8 cellular contexts compared by ENCODE assay signal in the genomic region with DNA sequence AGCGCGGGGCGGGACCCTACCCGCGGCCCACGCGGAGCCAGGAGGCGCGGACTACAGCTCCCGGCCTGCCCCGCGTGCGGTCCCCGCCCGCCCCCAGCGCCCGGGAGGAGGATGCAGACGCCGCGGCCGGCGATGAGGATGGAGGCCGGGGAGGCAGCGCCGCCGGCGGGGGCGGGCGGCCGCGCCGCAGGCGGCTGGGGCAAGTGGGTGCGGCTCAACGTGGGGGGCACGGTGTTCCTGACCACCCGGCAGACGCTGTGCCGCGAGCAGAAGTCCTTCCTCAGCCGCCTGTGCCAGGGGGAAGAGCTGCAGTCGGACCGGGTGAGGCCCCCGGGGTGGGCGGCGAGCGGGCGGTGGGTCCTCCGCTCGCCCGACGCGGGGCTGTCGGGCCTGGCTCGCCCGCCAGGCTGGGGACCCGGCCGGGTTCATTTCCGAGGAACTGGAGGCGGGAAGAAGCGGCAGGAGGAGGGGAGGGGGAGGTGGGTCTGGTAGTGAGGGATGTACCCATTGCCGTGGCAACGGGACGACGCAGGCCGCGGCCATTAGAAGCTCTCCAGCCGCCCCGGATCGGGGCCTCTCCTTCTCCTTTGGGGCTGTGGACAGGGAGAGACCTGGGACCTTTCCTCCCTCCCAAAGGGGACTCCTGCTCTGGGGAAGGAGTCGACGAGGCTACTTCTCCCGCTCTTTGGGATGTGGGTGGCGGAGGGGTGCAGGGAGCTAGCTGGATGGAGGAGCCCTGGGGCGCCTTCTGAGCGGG. TPM values are rescaled to one million over a fixed set of nuclear protein-coding genes. Genes with fewer than 3 reads are reported as not detected.
DNase-seq lines count a peak whose midpoint lies in the region; ATAC-seq, FAIRE-seq and TF ChIP-seq lines count a peak whose summit lies in the region.

A gene with protein sequence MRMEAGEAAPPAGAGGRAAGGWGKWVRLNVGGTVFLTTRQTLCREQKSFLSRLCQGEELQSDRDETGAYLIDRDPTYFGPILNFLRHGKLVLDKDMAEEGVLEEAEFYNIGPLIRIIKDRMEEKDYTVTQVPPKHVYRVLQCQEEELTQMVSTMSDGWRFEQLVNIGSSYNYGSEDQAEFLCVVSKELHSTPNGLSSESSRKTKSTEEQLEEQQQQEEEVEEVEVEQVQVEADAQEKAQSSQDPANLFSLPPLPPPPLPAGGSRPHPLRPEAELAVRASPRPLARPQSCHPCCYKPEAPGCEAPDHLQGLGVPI (plus strand): TSS at position 114 of the 757 bp plus-strand sequence. CDS start 19 bp downstream, at position 133.

- H3K79me2 ChIP-seq in GM23338 (replicated peaks; ENCODE audit: insufficient read depth) (no peaks in the 10 kb centered on the region), HepG2 (ENCODE audit: insufficient read depth, low read length) (no peaks in the 10 kb centered on the region)

- H4K20me1 ChIP-seq in GM23338 (replicated peaks; ENCODE audit: insufficient read depth) (0 out of 2 replicates have a peak, but pooled peaks cover 4% of the 10 kb centered on the region), HepG2 (ENCODE audit: insufficient read depth, low read length) (no peaks in the 10 kb centered on the region)

- BruUV-seq in Calu3 (replicated peaks; lab: Mats Ljungman, UMichigan) (no TSS peak), HepG2 (replicated peaks; lab: Mats Ljungman, UMichigan) (no TSS peak)

- no peak for TF ChIP-seq RAD21 in HepG2 (CRISPR knock-in tag; IDR thresholded peaks at IDR 0.05)

- 0 out of 2 replicates have a peak within 1 kb of the TSS, but pooled peaks have one; percentile 29 for H3K9ac ChIP-seq in HepG2 (ENCODE audit: insufficient read depth, low read depth, low read length)

- no peak for TF ChIP-seq POLR2A in HepG2 (IDR thresholded peaks at IDR 0.05; ENCODE audit: insufficient read depth in 1 of 2, low read depth in 2 of 2, low read length in 2 of 2)

- ATAC-seq in GM23338: peak; percentile 95
- peak; percentile 86 for ATAC-seq in HepG2
- no peak for ATAC-seq in HG03378 (IDR thresholded peaks at IDR 0.05; ENCODE audit: unreplicated experiment)

- H3K4me1 ChIP-seq in GM23338 (ENCODE audit: insufficient read depth) (peaks cover 3% of the 10 kb centered on the region; the same call in 1 of the 2 replicates), HepG2 (ENCODE audit: insufficient read depth, low read length) (peaks cover 50% of the 10 kb centered on the region)

- no peaks in the 10 kb centered on the region; the same call in 1 of the 2 replicates for H3K36me3 ChIP-seq in GM23338 (ENCODE audit: insufficient read depth)
- no peaks in the 10 kb centered on the region; a peak in 1 of 5 replicates for H3K36me3 ChIP-seq in HepG2 (replicated peaks in 1 of 2; ENCODE audit: control insufficient read depth in 1 of 2, insufficient read depth in 2 of 2, low read length in 2 of 2)

- H3K27me3 ChIP-seq in GM23338 (ENCODE audit: insufficient read depth) (peaks cover 4% of the 10 kb centered on the region; the same call in 1 of the 2 replicates), HepG2 (ENCODE audit: control insufficient read depth in 1 of 2, insufficient read depth in 2 of 2, low read length in 2 of 2) (peaks cover 0 to 13% of the 10 kb centered on the region in 2 experiments; a peak in 2 of 5 replicates)

- no peak within 1 kb of the TSS for H3K27ac ChIP-seq in GM23338 (ENCODE audit: low read depth)
- H3K27ac ChIP-seq in HepG2 (ENCODE audit: extremely low read length, insufficient read depth, low read length): no peak within 1 kb of the TSS

- in situ Hi-C loops in HepG2 (cut with HindIII; ENCODE audit: extremely low pct_ligation_motif_present, low pct_unique_long_range_greater_than_20kb): no loop called here

- DNase-seq in Calu3 (peak; percentile 79), GM23338 (ENCODE audit: low spot score) (peak; percentile 79), NCI-H1694 (lab: John Stamatoyannopoulos, UW) (peak; percentile 17), HepG2 (ENCODE audit: low spot score) (no peak)
- peak; percentile 78 for DNase-seq in activated CD4-positive, alpha-beta T cell treated with anti-CD3 and anti-CD28 coated beads, Interleukin-2, amount 10 ng/mL, durations not matched to agents 7 days and 5 days
- peak; percentile 71 for DNase-seq in stimulated activated CD4-positive, alpha-beta T cell treated with anti-CD3 and anti-CD28 coated beads, Interleukin-2, amount 100 ng/mL, for 4 hours (ENCODE audit: low read depth)

- H3K27ac Mint-ChIP-seq in Calu3 (ENCODE audit: unreplicated experiment) (peak within 1 kb of the TSS; percentile 64), GM23338 (no peak within 1 kb of the TSS)
- peak within 1 kb of the TSS; percentile 78 for H3K27ac Mint-ChIP-seq in activated CD4-positive, alpha-beta T cell treated with anti-CD3 and anti-CD28 coated beads, Interleukin-2, amount 10 ng/mL, durations not matched to agents 7 days and 5 days
- peak within 1 kb of the TSS; percentile 91 for H3K27ac Mint-ChIP-seq in dendritic cell treated with granulocyte-macrophage colony-stimulating factor and Interleukin-4, amounts not matched to agents 40 ng/mL and 50 ng/mL, for 4 days

- no peaks in the 10 kb centered on the region for H3K9me2 ChIP-seq in GM23338 (ENCODE audit: insufficient read depth)

- H3K4me3 ChIP-seq in GM23338 (peak within 1 kb of the TSS; percentile 87), HepG2 (replicated peaks in 1 of 3; ENCODE audit: insufficient read depth in 1 of 3, low read depth in 2 of 3, low read length in 3 of 3) (peak within 1 kb of the TSS; percentile 51 to 71 (median 54))

- CTCF ChIA-PET in Calu3 (lab: Charles Lee): interaction anchor here (0.5 to 1.4 kb wide), 4 partner anchors 19 to 187 kb away, joined by 3 to 6 read pairs (median 4); no protein-coding TSS in a partner anchor
- CTCF ChIA-PET in activated CD4-positive, alpha-beta T cell treated with anti-CD3 and anti-CD28 coated beads, Interleukin-2, amount 10 ng/mL, durations not matched to agents 7 days and 5 days (lab: Charles Lee): interaction anchor here (0.9 to 2.3 kb wide), 11 partner anchors 8 to 270 kb away, joined by 3 to 6 read pairs (median 3); a partner anchor contains a TSS
- CTCF ChIA-PET in HepG2 (lab: Yijun Ruan, JAX; ENCODE audit: low intra/inter-chr PET ratio, low total read pairs): no interaction called here

- H3K9me3 ChIP-seq in HepG2 (ENCODE audit: low read length): no peaks in the 10 kb centered on the region

- TF ChIP-seq EP300 in HepG2 (IDR thresholded peaks at IDR 0.05; ENCODE audit: low read depth in 2 of 2, low read length in 2 of 2): no peak
- TF ChIP-seq EP300 in HepG2 (CRISPR knock-in tag; IDR thresholded peaks at IDR 0.05; ENCODE audit: borderline replicate concordance): no peak

- H3F3A ChIP-seq in GM23338 (replicated peaks; ENCODE audit: low read depth): no peaks in the 10 kb centered on the region

- H3K36me3 Mint-ChIP-seq in Calu3 (ENCODE audit: insufficient read depth, unreplicated experiment) (peaks cover 6% of the 10 kb centered on the region), GM23338 (ENCODE audit: low read depth) (peaks cover 5% of the 10 kb centered on the region; the same call in 1 of the 3 replicates)
- H3K36me3 Mint-ChIP-seq in activated CD4-positive, alpha-beta T cell treated with anti-CD3 and anti-CD28 coated beads, Interleukin-2, amount 10 ng/mL, durations not matched to agents 7 days and 5 days (ENCODE audit: low read depth): no peaks in the 10 kb centered on the region
- peaks cover 48% of the 10 kb centered on the region for H3K36me3 Mint-ChIP-seq in dendritic cell treated with granulocyte-macrophage colony-stimulating factor and Interleukin-4, amounts not matched to agents 40 ng/mL and 50 ng/mL, for 4 days (ENCODE audit: low read depth)

- H3K4me2 ChIP-seq in GM23338 (peak within 1 kb of the TSS; percentile 91), HepG2 (ENCODE audit: low read depth, low read length) (peak within 1 kb of the TSS; percentile 76)

- intact Hi-C loops in Calu3 (cut with micrococcal nuclease; ENCODE audit: unreplicated experiment): no loop called here
- intact Hi-C loops in dendritic cell treated with granulocyte-macrophage colony-stimulating factor and Interleukin-4, amounts not matched to agents 40 ng/mL and 50 ng/mL, for 4 days (cut with micrococcal nuclease): loop anchor here (2.0 kb wide), 1 partner anchor 33 kb away; a partner anchor contains a TSS
- intact Hi-C loops in HepG2 (cut with micrococcal nuclease; ENCODE audit: unreplicated experiment): no loop called here

- H3K27me3 Mint-ChIP-seq in Calu3 (ENCODE audit: unreplicated experiment) (no peaks in the 10 kb centered on the region), GM23338 (ENCODE audit: insufficient read depth, low read depth, poor library complexity) (peaks cover 11% of the 10 kb centered on the region)
- H3K27me3 Mint-ChIP-seq in activated CD4-positive, alpha-beta T cell treated with anti-CD3 and anti-CD28 coated beads, Interleukin-2, amount 10 ng/mL, durations not matched to agents 7 days and 5 days: no peaks in the 10 kb centered on the region
- H3K27me3 Mint-ChIP-seq in dendritic cell treated with granulocyte-macrophage colony-stimulating factor and Interleukin-4, amounts not matched to agents 40 ng/mL and 50 ng/mL, for 4 days: no peaks in the 10 kb centered on the region

- H3K4me3 Mint-ChIP-seq in Calu3 (ENCODE audit: low read depth, unreplicated experiment) (peak within 1 kb of the TSS; percentile 63), GM23338 (peak within 1 kb of the TSS; percentile 81)
- peak within 1 kb of the TSS; percentile 78 for H3K4me3 Mint-ChIP-seq in activated CD4-positive, alpha-beta T cell treated with anti-CD3 and anti-CD28 coated beads, Interleukin-2, amount 10 ng/mL, durations not matched to agents 7 days and 5 days
- H3K4me3 Mint-ChIP-seq in dendritic cell treated with granulocyte-macrophage colony-stimulating factor and Interleukin-4, amounts not matched to agents 40 ng/mL and 50 ng/mL, for 4 days: peak within 1 kb of the TSS; percentile 79

- H3K9me3 Mint-ChIP-seq in Calu3 (ENCODE audit: low read depth, unreplicated experiment) (no peaks in the 10 kb centered on the region), GM23338 (no peaks in the 10 kb centered on the region)
- no peaks in the 10 kb centered on the region for H3K9me3 Mint-ChIP-seq in activated CD4-positive, alpha-beta T cell treated with anti-CD3 and anti-CD28 coated beads, Interleukin-2, amount 10 ng/mL, durations not matched to agents 7 days and 5 days
- H3K9me3 Mint-ChIP-seq in dendritic cell treated with granulocyte-macrophage colony-stimulating factor and Interleukin-4, amounts not matched to agents 40 ng/mL and 50 ng/mL, for 4 days: no peaks in the 10 kb centered on the region

- 19% methylated on average over 12 of the region's 76 CpGs for WGBS in HepG2 (ENCODE audit: low lambda C conversion rate)

- TF ChIP-seq CTCF in Calu3 (IDR thresholded peaks at IDR 0.05; ENCODE audit: unreplicated experiment) (no peak), GM23338 (conservative IDR thresholded peaks at IDR 0.05; ENCODE audit: low read depth in 2 of 2) (no peak), HepG2 (CRISPR knock-in tag; IDR thresholded peaks at IDR 0.05) (no peak)

- POLR2A ChIA-PET in activated CD4-positive, alpha-beta T cell treated with anti-CD3 and anti-CD28 coated beads, Interleukin-2, amount 10 ng/mL, durations not matched to agents 7 days and 5 days (lab: Charles Lee): interaction anchor here (0.8 kb wide), 1 partner anchor 28 kb away, joined by 3 read pairs; no protein-coding TSS in a partner anchor
- POLR2A ChIA-PET in HepG2 (lab: Yijun Ruan, JAX): interaction anchor here (0.7 to 3.4 kb wide), 4 partner anchors 14 to 34 kb away, joined by 3 to 18 read pairs (median 8); a partner anchor contains a TSS

- FAIRE-seq in HepG2 (lab: Jason Lieb, UNC): no peak

- H3K4me1 Mint-ChIP-seq in Calu3 (ENCODE audit: low read depth, unreplicated experiment) (no peaks in the 10 kb centered on the region), GM23338 (peaks cover 6% of the 10 kb centered on the region)
- H3K4me1 Mint-ChIP-seq in activated CD4-positive, alpha-beta T cell treated with anti-CD3 and anti-CD28 coated beads, Interleukin-2, amount 10 ng/mL, durations not matched to agents 7 days and 5 days: peaks cover 15% of the 10 kb centered on the region
- peaks cover 51% of the 10 kb centered on the region for H3K4me1 Mint-ChIP-seq in dendritic cell treated with granulocyte-macrophage colony-stimulating factor and Interleukin-4, amounts not matched to agents 40 ng/mL and 50 ng/mL, for 4 days (ENCODE audit: low read depth)

- H2AFZ ChIP-seq in GM23338 (peak within 1 kb of the TSS; percentile 78; the same call in 1 of the 2 replicates), HepG2 (ENCODE audit: low read length) (no peak within 1 kb of the TSS)

RNA-seq across cellular contexts. Expression of the gene that starts here (rescaled TPM):
- total RNA-seq in Calu3 (2022) (19.6 and 19.8 TPM in 2 replicates), HepG2 (2016; rRNA removed; fragmentation: Illumina TruSeq; extraction: Trizol) (4.5 and 5.3 TPM in 2 replicates)
- total RNA-seq in GM23338 (2014; rRNA removed; shearing (Covaris generic)): 26.9 and 35.0 TPM in 2 replicates
- polyA plus RNA-seq in GM23338 (2016; fragmentation: Nextera tagmentation; extraction: Ambion mirVana) (21.2 and 25.1 TPM in 2 replicates), HepG2 (2011; rRNA removed) (11.7 and 17.4 TPM in 2 replicates)
- 10 to 100 TPM; 25.7 to 29.7 TPM for total RNA-seq in activated CD4-positive, alpha-beta T cell treated with anti-CD3 and anti-CD28 coated beads, Interleukin-2, amount 10 ng/mL, durations not matched to agents 7 days and 5 days
- 2.1 and 2.4 TPM in 2 replicates for total RNA-seq in HepG2 (2016; cell fraction: cytosol; rRNA removed; fragmentation: Illumina TruSeq; extraction: Trizol; ENCODE audit: low read depth)
- 3.3 and 4.9 TPM in 2 replicates for total RNA-seq in HepG2 (2016; cell fraction: insoluble cytoplasmic fraction; rRNA removed; fragmentation: Illumina TruSeq; extraction: Trizol)
- 3.7 and 3.8 TPM in 2 replicates for total RNA-seq in HepG2 (2016; cell fraction: membrane; rRNA removed; fragmentation: Illumina TruSeq; extraction: Trizol)
- 2.9 and 4.4 TPM in 2 replicates for total RNA-seq in HepG2 (2016; cell fraction: nucleus; rRNA removed; fragmentation: Illumina TruSeq; extraction: Trizol)
- 11.0 and 11.5 TPM in 2 replicates for polyA plus RNA-seq in HepG2 (2011; cell fraction: cytosol; rRNA removed)
- polyA plus RNA-seq in HepG2 (2011; cell fraction: nucleus; rRNA removed): 52.2 and 53.1 TPM in 2 replicates
- 5.3 and 11.6 TPM in 2 replicates for polyA plus RNA-seq in HepG2 (2012)
- 2.5 and 3.1 TPM in 2 replicates for polyA plus RNA-seq in HepG2 (2016; cell fraction: cytosol; fragmentation: Illumina TruSeq; extraction: Trizol; ENCODE audit: low read depth)
- 4.6 and 5.0 TPM in 2 replicates for polyA plus RNA-seq in HepG2 (2016; cell fraction: insoluble cytoplasmic fraction; fragmentation: Illumina TruSeq; extraction: Trizol; ENCODE audit: low read depth)
- polyA plus RNA-seq in HepG2 (2016; cell fraction: membrane; fragmentation: Illumina TruSeq; extraction: Trizol; ENCODE audit: low read depth): 2.8 and 4.0 TPM in 2 replicates
- polyA plus RNA-seq in HepG2 (2016; cell fraction: nucleus; fragmentation: Illumina TruSeq; extraction: Trizol; ENCODE audit: insufficient read depth, low read depth): 5.0 and 5.9 TPM in 2 replicates
- polyA minus RNA-seq in HepG2 (2011; rRNA and poly(A)+ RNA removed; ENCODE audit: low replicate concordance): 0.28 and 24.0 TPM in 2 replicates
- polyA minus RNA-seq in HepG2 (2011; cell fraction: cytosol; rRNA and poly(A)+ RNA removed): 4.6 and 5.1 TPM in 2 replicates
- 6.8 and 7.3 TPM in 2 replicates for polyA minus RNA-seq in HepG2 (2011; cell fraction: nucleus; rRNA and poly(A)+ RNA removed)
